ENCODE assay signal across 2 cellular contexts in the genomic region with DNA sequence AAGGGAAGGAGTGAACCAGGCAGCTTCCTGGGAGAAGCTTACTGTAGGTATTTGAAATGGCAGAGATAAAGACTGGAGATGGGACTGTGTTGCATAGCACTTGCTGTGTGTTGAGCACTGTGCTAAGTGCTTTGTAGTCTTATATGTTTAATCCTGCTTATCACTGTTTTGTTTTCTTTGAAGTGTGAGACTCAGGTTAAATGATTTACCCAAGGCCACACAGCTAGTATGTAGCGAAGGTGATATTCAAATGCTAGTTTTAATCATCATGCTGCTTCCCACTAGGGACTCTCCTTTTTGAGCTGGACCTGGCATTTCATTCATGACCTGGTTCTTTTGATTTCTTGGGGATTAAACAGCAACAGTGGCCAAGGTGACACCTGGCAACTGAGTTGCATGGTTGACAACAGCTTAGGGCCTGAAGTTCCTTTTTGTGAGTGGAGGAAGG.
TF ChIP-seq lines count a peak whose summit lies in the region.

No MANE protein-coding gene starts in this region.

TF ChIP-seq in HepG2, 621 proteins besides CTCF, POLR2A, EP300 and RAD21 (continues in another document):
- TF ChIP-seq SRSF1 (optimal IDR thresholded peaks at IDR 0.05; ENCODE audit: low read depth, low read length), result no peak
- TF ChIP-seq FOXK2 (IDR thresholded peaks at IDR 0.05), result no peak
- TF ChIP-seq ZSCAN30 (CRISPR knock-in tag; IDR thresholded peaks at IDR 0.05), result no peak
- no peak for TF ChIP-seq SOX6 (IDR thresholded peaks at IDR 0.05)
- peak; percentile 63; the same call in 1 of the 2 replicates for TF ChIP-seq SOX6 (CRISPR knock-in tag; IDR thresholded peaks at IDR 0.05)
- TF ChIP-seq NCOR1 (IDR thresholded peaks at IDR 0.05; ENCODE audit: borderline replicate concordance, low read length), result 0 out of 2 replicates have a peak, but pooled peaks have one; percentile 6
- no peak for TF ChIP-seq SMARCE1 (IDR thresholded peaks at IDR 0.05; ENCODE audit: borderline replicate concordance)
- no peak for TF ChIP-seq HHEX (CRISPR knock-in tag; IDR thresholded peaks at IDR 0.05)
- TF ChIP-seq HCFC1 (IDR thresholded peaks at IDR 0.05; ENCODE audit: low read depth, low read length), result no peak
- TF ChIP-seq, protein P1, sequence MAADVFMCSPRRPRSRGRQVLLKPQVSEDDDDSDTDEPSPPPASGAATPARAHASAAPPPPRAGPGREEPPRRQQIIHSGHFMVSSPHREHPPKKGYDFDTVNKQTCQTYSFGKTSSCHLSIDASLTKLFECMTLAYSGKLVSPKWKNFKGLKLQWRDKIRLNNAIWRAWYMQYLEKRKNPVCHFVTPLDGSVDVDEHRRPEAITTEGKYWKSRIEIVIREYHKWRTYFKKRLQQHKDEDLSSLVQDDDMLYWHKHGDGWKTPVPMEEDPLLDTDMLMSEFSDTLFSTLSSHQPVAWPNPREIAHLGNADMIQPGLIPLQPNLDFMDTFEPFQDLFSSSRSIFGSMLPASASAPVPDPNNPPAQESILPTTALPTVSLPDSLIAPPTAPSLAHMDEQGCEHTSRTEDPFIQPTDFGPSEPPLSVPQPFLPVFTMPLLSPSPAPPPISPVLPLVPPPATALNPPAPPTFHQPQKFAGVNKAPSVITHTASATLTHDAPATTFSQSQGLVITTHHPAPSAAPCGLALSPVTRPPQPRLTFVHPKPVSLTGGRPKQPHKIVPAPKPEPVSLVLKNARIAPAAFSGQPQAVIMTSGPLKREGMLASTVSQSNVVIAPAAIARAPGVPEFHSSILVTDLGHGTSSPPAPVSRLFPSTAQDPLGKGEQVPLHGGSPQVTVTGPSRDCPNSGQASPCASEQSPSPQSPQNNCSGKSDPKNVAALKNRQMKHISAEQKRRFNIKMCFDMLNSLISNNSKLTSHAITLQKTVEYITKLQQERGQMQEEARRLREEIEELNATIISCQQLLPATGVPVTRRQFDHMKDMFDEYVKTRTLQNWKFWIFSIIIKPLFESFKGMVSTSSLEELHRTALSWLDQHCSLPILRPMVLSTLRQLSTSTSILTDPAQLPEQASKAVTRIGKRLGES (CRISPR knock-in tag; IDR thresholded peaks at IDR 0.05; ENCODE audit: borderline replicate concordance), result no peak
- no peak for TF ChIP-seq NR2F2 (IDR thresholded peaks at IDR 0.05; ENCODE audit: borderline replicate concordance, low read depth)
- TF ChIP-seq, protein P2, sequence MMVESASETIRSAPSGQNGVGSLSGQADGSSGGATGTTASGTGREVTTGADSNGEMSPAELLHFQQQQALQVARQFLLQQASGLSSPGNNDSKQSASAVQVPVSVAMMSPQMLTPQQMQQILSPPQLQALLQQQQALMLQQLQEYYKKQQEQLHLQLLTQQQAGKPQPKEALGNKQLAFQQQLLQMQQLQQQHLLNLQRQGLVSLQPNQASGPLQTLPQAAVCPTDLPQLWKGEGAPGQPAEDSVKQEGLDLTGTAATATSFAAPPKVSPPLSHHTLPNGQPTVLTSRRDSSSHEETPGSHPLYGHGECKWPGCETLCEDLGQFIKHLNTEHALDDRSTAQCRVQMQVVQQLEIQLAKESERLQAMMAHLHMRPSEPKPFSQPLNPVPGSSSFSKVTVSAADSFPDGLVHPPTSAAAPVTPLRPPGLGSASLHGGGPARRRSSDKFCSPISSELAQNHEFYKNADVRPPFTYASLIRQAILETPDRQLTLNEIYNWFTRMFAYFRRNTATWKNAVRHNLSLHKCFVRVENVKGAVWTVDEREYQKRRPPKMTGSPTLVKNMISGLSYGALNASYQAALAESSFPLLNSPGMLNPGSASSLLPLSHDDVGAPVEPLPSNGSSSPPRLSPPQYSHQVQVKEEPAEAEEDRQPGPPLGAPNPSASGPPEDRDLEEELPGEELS (CRISPR knock-in tag; IDR thresholded peaks at IDR 0.05), result peak; percentile 83
- TF ChIP-seq, protein P3, sequence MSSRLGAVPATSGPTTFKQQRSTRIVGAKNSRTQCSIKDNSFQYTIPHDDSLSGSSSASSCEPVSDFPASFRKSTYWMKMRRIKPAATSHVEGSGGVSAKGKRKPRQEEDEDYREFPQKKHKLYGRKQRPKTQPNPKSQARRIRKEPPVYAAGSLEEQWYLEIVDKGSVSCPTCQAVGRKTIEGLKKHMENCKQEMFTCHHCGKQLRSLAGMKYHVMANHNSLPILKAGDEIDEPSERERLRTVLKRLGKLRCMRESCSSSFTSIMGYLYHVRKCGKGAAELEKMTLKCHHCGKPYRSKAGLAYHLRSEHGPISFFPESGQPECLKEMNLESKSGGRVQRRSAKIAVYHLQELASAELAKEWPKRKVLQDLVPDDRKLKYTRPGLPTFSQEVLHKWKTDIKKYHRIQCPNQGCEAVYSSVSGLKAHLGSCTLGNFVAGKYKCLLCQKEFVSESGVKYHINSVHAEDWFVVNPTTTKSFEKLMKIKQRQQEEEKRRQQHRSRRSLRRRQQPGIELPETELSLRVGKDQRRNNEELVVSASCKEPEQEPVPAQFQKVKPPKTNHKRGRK (CRISPR knock-in tag; IDR thresholded peaks at IDR 0.05), result no peak
- no peak for TF ChIP-seq ZFP41 (CRISPR knock-in tag; IDR thresholded peaks at IDR 0.05; ENCODE audit: borderline replicate concordance)
- no peak for TF ChIP-seq ZNF24 (IDR thresholded peaks at IDR 0.05)
- TF ChIP-seq SNAPC2 (CRISPR knock-in tag; IDR thresholded peaks at IDR 0.05), result no peak
- TF ChIP-seq HNF4G (IDR thresholded peaks at IDR 0.05; ENCODE audit: borderline replicate concordance, low read depth, low read length), result no peak
- 0 out of 2 replicates have a peak, but pooled peaks have one; percentile 2 for TF ChIP-seq HNF4G (CRISPR knock-in tag; IDR thresholded peaks at IDR 0.05; ENCODE audit: borderline replicate concordance, low read depth)
- TF ChIP-seq, protein P4, sequence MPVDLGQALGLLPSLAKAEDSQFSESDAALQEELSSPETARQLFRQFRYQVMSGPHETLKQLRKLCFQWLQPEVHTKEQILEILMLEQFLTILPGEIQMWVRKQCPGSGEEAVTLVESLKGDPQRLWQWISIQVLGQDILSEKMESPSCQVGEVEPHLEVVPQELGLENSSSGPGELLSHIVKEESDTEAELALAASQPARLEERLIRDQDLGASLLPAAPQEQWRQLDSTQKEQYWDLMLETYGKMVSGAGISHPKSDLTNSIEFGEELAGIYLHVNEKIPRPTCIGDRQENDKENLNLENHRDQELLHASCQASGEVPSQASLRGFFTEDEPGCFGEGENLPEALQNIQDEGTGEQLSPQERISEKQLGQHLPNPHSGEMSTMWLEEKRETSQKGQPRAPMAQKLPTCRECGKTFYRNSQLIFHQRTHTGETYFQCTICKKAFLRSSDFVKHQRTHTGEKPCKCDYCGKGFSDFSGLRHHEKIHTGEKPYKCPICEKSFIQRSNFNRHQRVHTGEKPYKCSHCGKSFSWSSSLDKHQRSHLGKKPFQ (CRISPR knock-in tag; IDR thresholded peaks at IDR 0.05; ENCODE audit: insufficient replicate concordance), result no peak
- no peak for TF ChIP-seq YY1 (IDR thresholded peaks at IDR 0.05; ENCODE audit: insufficient read depth, insufficient replicate concordance, low read depth, low read length)
- TF ChIP-seq ZNF737 (CRISPR knock-in tag; IDR thresholded peaks at IDR 0.05; ENCODE audit: borderline replicate concordance), result no peak

TF ChIP-seq in SK-N-SH, 30 proteins besides CTCF, POLR2A, EP300 and RAD21:
- no peak for TF ChIP-seq ELF1 (IDR thresholded peaks at IDR 0.05)
- no peak for TF ChIP-seq RXRA (IDR thresholded peaks at IDR 0.05; ENCODE audit: borderline replicate concordance, low read depth)
- TF ChIP-seq NFIC (IDR thresholded peaks at IDR 0.05; ENCODE audit: borderline replicate concordance), result no peak
- no peak for TF ChIP-seq FOSL2 (IDR thresholded peaks at IDR 0.05; ENCODE audit: borderline replicate concordance, low read depth)
- TF ChIP-seq, protein P5, sequence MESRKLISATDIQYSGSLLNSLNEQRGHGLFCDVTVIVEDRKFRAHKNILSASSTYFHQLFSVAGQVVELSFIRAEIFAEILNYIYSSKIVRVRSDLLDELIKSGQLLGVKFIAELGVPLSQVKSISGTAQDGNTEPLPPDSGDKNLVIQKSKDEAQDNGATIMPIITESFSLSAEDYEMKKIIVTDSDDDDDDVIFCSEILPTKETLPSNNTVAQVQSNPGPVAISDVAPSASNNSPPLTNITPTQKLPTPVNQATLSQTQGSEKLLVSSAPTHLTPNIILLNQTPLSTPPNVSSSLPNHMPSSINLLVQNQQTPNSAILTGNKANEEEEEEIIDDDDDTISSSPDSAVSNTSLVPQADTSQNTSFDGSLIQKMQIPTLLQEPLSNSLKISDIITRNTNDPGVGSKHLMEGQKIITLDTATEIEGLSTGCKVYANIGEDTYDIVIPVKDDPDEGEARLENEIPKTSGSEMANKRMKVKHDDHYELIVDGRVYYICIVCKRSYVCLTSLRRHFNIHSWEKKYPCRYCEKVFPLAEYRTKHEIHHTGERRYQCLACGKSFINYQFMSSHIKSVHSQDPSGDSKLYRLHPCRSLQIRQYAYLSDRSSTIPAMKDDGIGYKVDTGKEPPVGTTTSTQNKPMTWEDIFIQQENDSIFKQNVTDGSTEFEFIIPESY (IDR thresholded peaks at IDR 0.05; ENCODE audit: borderline replicate concordance, low read depth), result no peak
- no peak for TF ChIP-seq MXI1 (IDR thresholded peaks at IDR 0.05; ENCODE audit: low read depth, low read length)
- no peak for TF ChIP-seq TEAD4 (IDR thresholded peaks at IDR 0.05; ENCODE audit: borderline replicate concordance, insufficient read depth)
- TF ChIP-seq, protein P6, sequence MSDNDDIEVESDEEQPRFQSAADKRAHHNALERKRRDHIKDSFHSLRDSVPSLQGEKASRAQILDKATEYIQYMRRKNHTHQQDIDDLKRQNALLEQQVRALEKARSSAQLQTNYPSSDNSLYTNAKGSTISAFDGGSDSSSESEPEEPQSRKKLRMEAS (IDR thresholded peaks at IDR 0.05; ENCODE audit: low read depth), result no peak
- no peak for TF ChIP-seq JUND (IDR thresholded peaks at IDR 0.05)
- TF ChIP-seq, protein P7, sequence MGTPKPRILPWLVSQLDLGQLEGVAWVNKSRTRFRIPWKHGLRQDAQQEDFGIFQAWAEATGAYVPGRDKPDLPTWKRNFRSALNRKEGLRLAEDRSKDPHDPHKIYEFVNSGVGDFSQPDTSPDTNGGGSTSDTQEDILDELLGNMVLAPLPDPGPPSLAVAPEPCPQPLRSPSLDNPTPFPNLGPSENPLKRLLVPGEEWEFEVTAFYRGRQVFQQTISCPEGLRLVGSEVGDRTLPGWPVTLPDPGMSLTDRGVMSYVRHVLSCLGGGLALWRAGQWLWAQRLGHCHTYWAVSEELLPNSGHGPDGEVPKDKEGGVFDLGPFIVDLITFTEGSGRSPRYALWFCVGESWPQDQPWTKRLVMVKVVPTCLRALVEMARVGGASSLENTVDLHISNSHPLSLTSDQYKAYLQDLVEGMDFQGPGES (IDR thresholded peaks at IDR 0.05; ENCODE audit: low read depth, low read length), result no peak
- TF ChIP-seq, protein P8, sequence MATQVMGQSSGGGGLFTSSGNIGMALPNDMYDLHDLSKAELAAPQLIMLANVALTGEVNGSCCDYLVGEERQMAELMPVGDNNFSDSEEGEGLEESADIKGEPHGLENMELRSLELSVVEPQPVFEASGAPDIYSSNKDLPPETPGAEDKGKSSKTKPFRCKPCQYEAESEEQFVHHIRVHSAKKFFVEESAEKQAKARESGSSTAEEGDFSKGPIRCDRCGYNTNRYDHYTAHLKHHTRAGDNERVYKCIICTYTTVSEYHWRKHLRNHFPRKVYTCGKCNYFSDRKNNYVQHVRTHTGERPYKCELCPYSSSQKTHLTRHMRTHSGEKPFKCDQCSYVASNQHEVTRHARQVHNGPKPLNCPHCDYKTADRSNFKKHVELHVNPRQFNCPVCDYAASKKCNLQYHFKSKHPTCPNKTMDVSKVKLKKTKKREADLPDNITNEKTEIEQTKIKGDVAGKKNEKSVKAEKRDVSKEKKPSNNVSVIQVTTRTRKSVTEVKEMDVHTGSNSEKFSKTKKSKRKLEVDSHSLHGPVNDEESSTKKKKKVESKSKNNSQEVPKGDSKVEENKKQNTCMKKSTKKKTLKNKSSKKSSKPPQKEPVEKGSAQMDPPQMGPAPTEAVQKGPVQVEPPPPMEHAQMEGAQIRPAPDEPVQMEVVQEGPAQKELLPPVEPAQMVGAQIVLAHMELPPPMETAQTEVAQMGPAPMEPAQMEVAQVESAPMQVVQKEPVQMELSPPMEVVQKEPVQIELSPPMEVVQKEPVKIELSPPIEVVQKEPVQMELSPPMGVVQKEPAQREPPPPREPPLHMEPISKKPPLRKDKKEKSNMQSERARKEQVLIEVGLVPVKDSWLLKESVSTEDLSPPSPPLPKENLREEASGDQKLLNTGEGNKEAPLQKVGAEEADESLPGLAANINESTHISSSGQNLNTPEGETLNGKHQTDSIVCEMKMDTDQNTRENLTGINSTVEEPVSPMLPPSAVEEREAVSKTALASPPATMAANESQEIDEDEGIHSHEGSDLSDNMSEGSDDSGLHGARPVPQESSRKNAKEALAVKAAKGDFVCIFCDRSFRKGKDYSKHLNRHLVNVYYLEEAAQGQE (IDR thresholded peaks at IDR 0.05; ENCODE audit: low read depth, low read length), result no peak
- no peak for TF ChIP-seq GATA2 (CRISPR knock-in tag; IDR thresholded peaks at IDR 0.05)
- no peak for TF ChIP-seq TCF12 (IDR thresholded peaks at IDR 0.05)
- no peak for TF ChIP-seq FOXJ3 (CRISPR knock-in tag; IDR thresholded peaks at IDR 0.05)
- TF ChIP-seq SMC3 (IDR thresholded peaks at IDR 0.05; ENCODE audit: low read depth, low read length), result no peak
- TF ChIP-seq POLR2AphosphoS5 (IDR thresholded peaks at IDR 0.05; ENCODE audit: low read depth, low read length), result no peak
- TF ChIP-seq, protein P9, sequence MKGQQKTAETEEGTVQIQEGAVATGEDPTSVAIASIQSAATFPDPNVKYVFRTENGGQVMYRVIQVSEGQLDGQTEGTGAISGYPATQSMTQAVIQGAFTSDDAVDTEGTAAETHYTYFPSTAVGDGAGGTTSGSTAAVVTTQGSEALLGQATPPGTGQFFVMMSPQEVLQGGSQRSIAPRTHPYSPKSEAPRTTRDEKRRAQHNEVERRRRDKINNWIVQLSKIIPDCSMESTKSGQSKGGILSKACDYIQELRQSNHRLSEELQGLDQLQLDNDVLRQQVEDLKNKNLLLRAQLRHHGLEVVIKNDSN (IDR thresholded peaks at IDR 0.05; ENCODE audit: borderline replicate concordance, low read depth), result no peak
- no peak for TF ChIP-seq NRF1 (IDR thresholded peaks at IDR 0.05; ENCODE audit: low read depth, low read length)
- no peak for TF ChIP-seq RFX5 (IDR thresholded peaks at IDR 0.05; ENCODE audit: low read length)
